ENCODE assay signal across 24 cellular contexts in the genomic region with DNA sequence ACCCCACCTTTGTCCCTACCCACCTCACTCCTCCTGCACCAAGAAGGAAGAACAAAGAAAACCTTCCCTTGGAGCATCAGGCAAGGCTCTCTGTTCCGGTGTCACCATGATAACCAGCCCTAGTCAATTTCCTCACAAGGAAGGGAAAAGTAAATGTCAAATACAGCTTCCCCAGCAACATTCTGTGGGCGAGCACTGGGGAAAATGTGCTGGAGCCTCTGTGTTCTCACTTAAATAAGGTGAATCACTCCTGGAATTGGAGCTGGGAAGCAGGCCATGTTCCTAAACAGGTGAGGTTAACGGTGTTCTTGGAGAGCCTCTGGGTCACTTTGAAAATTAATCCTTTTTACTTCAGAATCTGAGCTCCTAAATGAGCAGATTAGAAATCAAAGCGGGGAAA.
"Had no signal": no experiment of that assay in that cellular context is flagged by ENCODE, and none has a peak within 500 bp of the region (broad histone marks: within the 10 kb centered on the region; RNA-seq: fewer than 3 reads in every experiment).

No MANE protein-coding gene starts in this region.

- H3K27ac ChIP-seq: colonic mucosa, coronary artery, dorsolateral prefrontal cortex, epithelial cell of prostate, esophagus muscularis mucosa, esophagus squamous epithelium, foreskin keratinocyte, gastrocnemius medialis, gastroesophageal sphincter, heart left ventricle, heart right ventricle, hepatocyte had no signal

- DNase-seq: colonic mucosa; cortex of kidney; dermis blood vessel endothelial cell; dorsolateral prefrontal cortex; effector CD4-positive, alpha-beta T cell; effector CD8-positive, alpha-beta T cell; effector memory CD4-positive, alpha-beta T cell; effector memory CD8-positive, alpha-beta T cell; endodermal cell; erythroblast; esophagus squamous epithelium; foreskin fibroblast; foreskin keratinocyte; foreskin melanocyte; gastrocnemius medialis; glutamatergic neuron; heart left ventricle; heart right ventricle had no signal

- ATAC-seq: effector memory CD8-positive, alpha-beta T cell; esophagus mucosa; foreskin keratinocyte; gastrocnemius medialis; gastroesophageal sphincter; heart left ventricle; heart right ventricle had no signal
